ENCODE assay signal across 26 cellular contexts in the genomic region with DNA sequence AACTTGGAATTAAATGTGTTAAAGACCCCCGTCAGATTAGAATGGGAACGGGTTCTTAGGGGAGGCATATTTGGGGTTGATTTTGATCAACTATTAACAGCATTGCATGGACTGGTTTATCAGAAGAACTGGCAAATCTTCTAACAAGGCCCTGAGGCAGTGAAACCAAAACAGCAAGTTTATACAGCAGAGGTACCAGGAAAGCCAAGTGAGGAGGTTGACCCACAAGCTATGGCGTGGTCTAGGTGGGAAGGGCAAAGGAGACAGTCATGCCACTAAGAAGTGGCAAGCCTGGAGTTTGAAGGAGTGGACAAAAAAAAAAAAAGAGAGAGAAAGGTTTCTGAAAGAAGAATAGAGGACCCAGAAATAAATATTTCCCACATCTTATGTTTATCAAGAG.
DNase-seq lines count a peak whose midpoint lies in the region; ATAC-seq and TF ChIP-seq lines count a peak whose summit lies in the region.
"Had no signal": no experiment of that assay in that cellular context is flagged by ENCODE, and none has a peak within 500 bp of the region (broad histone marks: within the 10 kb centered on the region; RNA-seq: fewer than 3 reads in every experiment).

No MANE protein-coding gene starts in this region.

- intact Hi-C loops in mammary epithelial cell (cut with micrococcal nuclease): loop anchor here (5.0 kb wide), 3 partner anchors 99 to 294 kb away; no protein-coding TSS in a partner anchor
- intact Hi-C loops in breast epithelium (cut with DNase I; ENCODE audit: low total_unique reads): no loop called here
- intact Hi-C loops in dendritic cell treated with granulocyte-macrophage colony-stimulating factor and Interleukin-4, amounts not matched to agents 40 ng/mL and 50 ng/mL, for 4 days (cut with micrococcal nuclease): no loop called here
- intact Hi-C loops in upper lobe of right lung (cut with DNase I): no loop called here

- H2AFZ ChIP-seq in mammary epithelial cell (ENCODE audit: low read depth, low read length): peak overlapping the region; percentile 56

- peak overlapping the region; percentile 7 for H3K27ac ChIP-seq in mammary epithelial cell (ENCODE audit: insufficient read depth, low read depth, low read length)
- H3K27ac ChIP-seq in breast epithelium: no peak overlapping the region
- H3K27ac ChIP-seq in upper lobe of right lung: peak overlapping the region; percentile 49
- H3K27ac ChIP-seq: BLaER1 treated with 17β-estradiol and CSF1 and Interleukin-3, amounts not matched to agents 10 nM and 100 nM had no signal

- H3K27ac Mint-ChIP-seq in dendritic cell treated with granulocyte-macrophage colony-stimulating factor and Interleukin-4, amounts not matched to agents 40 ng/mL and 50 ng/mL, for 4 days: peak overlapping the region; percentile 52
- peak overlapping the region; percentile 81 to 88 (median 83) for H3K27ac Mint-ChIP-seq in nephron
- H3K27ac Mint-ChIP-seq: activated CD4-positive, alpha-beta T cell treated with anti-CD3 and anti-CD28 coated beads, Interleukin-2, amount 10 ng/mL, durations not matched to agents 7 days and 5 days; effector memory CD8-positive, alpha-beta T cell; memory B cell; stimulated activated memory B cell treated with anti-CD40 and anti-IgM and Interleukin-4, amounts not matched to agents 10 μg/mL and 1 μg/mL and 100 μg/mL, for 72 hours; T-helper 17 cell had no signal

- no peak overlapping the region for H3K4me2 ChIP-seq in mammary epithelial cell (ENCODE audit: insufficient read depth, low read depth, low read length)

- CTCF ChIA-PET in mammary epithelial cell (lab: Charles Lee; ENCODE audit: low non-redundant PET): interaction anchor here (0.8 kb wide), 1 partner anchor 321 kb away, joined by 5 read pairs; no protein-coding TSS in a partner anchor

- TF ChIP-seq POLR2A in breast epithelium (IDR thresholded peaks at IDR 0.05): no peak

- ATAC-seq in upper lobe of right lung (no peak), HG02798 (IDR thresholded peaks at IDR 0.05; ENCODE audit: poor library complexity, unreplicated experiment) (no peak)
- ATAC-seq: effector memory CD8-positive, alpha-beta T cell; Right ventricle myocardium inferior; stimulated activated memory B cell treated with anti-CD40 and anti-IgM and Interleukin-4, amounts not matched to agents 10 μg/mL and 1 μg/mL and 100 μg/mL, for 72 hours; T-helper 17 cell had no signal

- H3K4me1 ChIP-seq in mammary epithelial cell (ENCODE audit: insufficient read depth, low read length): peaks cover 16% of the 10 kb centered on the region
- H3K4me1 ChIP-seq in breast epithelium: no peaks in the 10 kb centered on the region
- H3K4me1 ChIP-seq in upper lobe of right lung: peaks cover 8% of the 10 kb centered on the region

- TF ChIP-seq CTCF in mammary epithelial cell (conservative IDR thresholded peaks at IDR 0.05 in 1 of 2, IDR thresholded peaks at IDR 0.05 in 1 of 2; ENCODE audit: extremely low read depth in 1 of 2, insufficient read depth in 1 of 2, low read depth in 1 of 2, low read length in 2 of 2) (no peak), breast epithelium (IDR thresholded peaks at IDR 0.05) (no peak), nephron (IDR thresholded peaks at IDR 0.05; ENCODE audit: unreplicated experiment in 3 of 3) (no peak), upper lobe of right lung (IDR thresholded peaks at IDR 0.05) (no peak)

- BruUV-seq in mammary epithelial cell (replicated peaks; lab: Mats Ljungman, UMichigan): no TSS peak

- H3K4me1 Mint-ChIP-seq in dendritic cell treated with granulocyte-macrophage colony-stimulating factor and Interleukin-4, amounts not matched to agents 40 ng/mL and 50 ng/mL, for 4 days (ENCODE audit: low read depth): peaks cover 20% of the 10 kb centered on the region
- peaks cover 37% of the 10 kb centered on the region for H3K4me1 Mint-ChIP-seq in nephron

- no peak overlapping the region for H3K4me3 ChIP-seq in mammary epithelial cell (replicated peaks in 1 of 3; ENCODE audit: insufficient read depth in 1 of 3, low read depth in 2 of 3, low read length in 3 of 3)
- H3K4me3 ChIP-seq in breast epithelium: no peak overlapping the region
- no peak overlapping the region for H3K4me3 ChIP-seq in upper lobe of right lung
- H3K4me3 ChIP-seq: BLaER1 treated with 17β-estradiol and CSF1 and Interleukin-3, amounts not matched to agents 10 nM and 100 nM; tibial nerve had no signal

- in situ Hi-C loops in mammary epithelial cell (cut with MboI; ENCODE audit: low sequenced_read_pairs in 2 of 2): no loop called here

- H3K9me3 ChIP-seq in mammary epithelial cell (replicated peaks; ENCODE audit: insufficient read depth, low read length): no peaks in the 10 kb centered on the region
- peaks cover 5 to 6% of the 10 kb centered on the region in 2 donors for H3K9me3 ChIP-seq in breast epithelium
- no peaks in the 10 kb centered on the region for H3K9me3 ChIP-seq in upper lobe of right lung

- H3K27me3 Mint-ChIP-seq in dendritic cell treated with granulocyte-macrophage colony-stimulating factor and Interleukin-4, amounts not matched to agents 40 ng/mL and 50 ng/mL, for 4 days: peaks cover 28% of the 10 kb centered on the region
- no peaks in the 10 kb centered on the region for H3K27me3 Mint-ChIP-seq in nephron (ENCODE audit: low read depth)
- H3K27me3 Mint-ChIP-seq: T-helper 17 cell had no signal

- no peak overlapping the region for H3K4me3 Mint-ChIP-seq in dendritic cell treated with granulocyte-macrophage colony-stimulating factor and Interleukin-4, amounts not matched to agents 40 ng/mL and 50 ng/mL, for 4 days
- H3K4me3 Mint-ChIP-seq in nephron: no peak overlapping the region
- H3K4me3 Mint-ChIP-seq: activated CD4-positive, alpha-beta T cell treated with anti-CD3 and anti-CD28 coated beads, Interleukin-2, amount 10 ng/mL, durations not matched to agents 7 days and 5 days; effector memory CD8-positive, alpha-beta T cell; memory B cell; neural crest cell; stimulated activated memory B cell treated with anti-CD40 and anti-IgM and Interleukin-4, amounts not matched to agents 10 μg/mL and 1 μg/mL and 100 μg/mL, for 72 hours; T-helper 17 cell had no signal

- H3K36me3 ChIP-seq in mammary epithelial cell (ENCODE audit: insufficient read depth, low read length) (no peaks in the 10 kb centered on the region), breast epithelium (no peaks in the 10 kb centered on the region), upper lobe of right lung (no peaks in the 10 kb centered on the region)
- H3K36me3 ChIP-seq: BLaER1 treated with 17β-estradiol and CSF1 and Interleukin-3, amounts not matched to agents 10 nM and 100 nM; tibial nerve had no signal

- peak; percentile 48 for DNase-seq in mammary epithelial cell
- no peak for DNase-seq in breast epithelium (ENCODE audit: low spot score in 2 of 2)
- no peak for DNase-seq in upper lobe of right lung
- DNase-seq in NOMO-1 (lab: John Stamatoyannopoulos, UW; ENCODE audit: unreplicated experiment in 2 of 2): no peak
- no peak for DNase-seq in activated effector memory CD4-positive, alpha-beta T cell treated with Interleukin-2 at 50 U/mL for 16 hours
- DNase-seq: activated CD4-positive, alpha-beta T cell treated with anti-CD3 and anti-CD28 coated beads, Interleukin-2, amount 10 ng/mL, durations not matched to agents 7 days and 5 days; activated gamma-delta T cell treated with Interleukin-2 at 50 U/mL for 16 hours; amniotic stem cell; effector memory CD8-positive, alpha-beta T cell; GOT3; hypothalamus; Kasumi-1; kidney; NCI-H1092 treated with DMSO at 0.1 percent for 48 hours; NCI-H510A; stimulated activated CD4-positive, alpha-beta T cell treated with anti-CD3 and anti-CD28 coated beads, Interleukin-15, amount 100 ng/mL, for 24 hours; T-helper 17 cell had no signal

- H3K27me3 ChIP-seq in mammary epithelial cell (ENCODE audit: insufficient read depth, low read length) (no peaks in the 10 kb centered on the region), breast epithelium (no peaks in the 10 kb centered on the region), upper lobe of right lung (no peaks in the 10 kb centered on the region)
- H3K27me3 ChIP-seq: BLaER1 treated with 17β-estradiol and CSF1 and Interleukin-3, amounts not matched to agents 10 nM and 100 nM; tibial nerve had no signal

- no peak overlapping the region for H3K9ac ChIP-seq in mammary epithelial cell (ENCODE audit: insufficient read depth, low read length)
- H3K9ac ChIP-seq: BLaER1 treated with 17β-estradiol and CSF1 and Interleukin-3, amounts not matched to agents 10 nM and 100 nM had no signal

- H3K9me3 Mint-ChIP-seq in dendritic cell treated with granulocyte-macrophage colony-stimulating factor and Interleukin-4, amounts not matched to agents 40 ng/mL and 50 ng/mL, for 4 days: peaks cover 25% of the 10 kb centered on the region
- peaks cover 23% of the 10 kb centered on the region for H3K9me3 Mint-ChIP-seq in nephron
- H3K9me3 Mint-ChIP-seq: effector memory CD8-positive, alpha-beta T cell; memory B cell; neural crest cell had no signal

- H4K20me1 ChIP-seq in mammary epithelial cell (ENCODE audit: insufficient read depth, low read length): no peaks in the 10 kb centered on the region
- H4K20me1 ChIP-seq: BLaER1 treated with 17β-estradiol and CSF1 and Interleukin-3, amounts not matched to agents 10 nM and 100 nM had no signal

- no peaks in the 10 kb centered on the region for H3K79me2 ChIP-seq in mammary epithelial cell (ENCODE audit: insufficient read depth, low read length)

- dilution Hi-C loops in mammary epithelial cell (cut with HindIII; ENCODE audit: low sequenced_read_pairs): no loop called here

- WGBS in mammary epithelial cell (ENCODE audit: low coverage, missing lambda C conversion rate): 31% methylated on average over 3 of the region's 3 CpGs

- peaks cover 4% of the 10 kb centered on the region for H3K36me3 Mint-ChIP-seq in dendritic cell treated with granulocyte-macrophage colony-stimulating factor and Interleukin-4, amounts not matched to agents 40 ng/mL and 50 ng/mL, for 4 days (ENCODE audit: low read depth)
- H3K36me3 Mint-ChIP-seq in nephron (ENCODE audit: low read depth): peaks cover 4% of the 10 kb centered on the region
- H3K36me3 Mint-ChIP-seq: memory B cell; stimulated activated memory B cell treated with anti-CD40 and anti-IgM and Interleukin-4, amounts not matched to agents 10 μg/mL and 1 μg/mL and 100 μg/mL, for 72 hours had no signal

Comparison
In these comparisons a context has a peak if more than half of its experiments do, and no peak if none do; other contexts are left out.
1. H3K27ac ChIP-seq: peak in mammary epithelial cell (single experiment) and upper lobe of right lung (single experiment); none in breast epithelium (0 of 2).